In genomic region chr2:147293958-147294824, GRCh38 we compare ENCODE assay signal across 1 cellular context.
TF ChIP-seq lines count a peak whose summit lies in the region.

No MANE protein-coding gene starts in this region.

TF ChIP-seq in HCT116, 20 proteins besides CTCF, POLR2A, EP300 and RAD21 (continued from another document):
- TF ChIP-seq ZBTB33 (IDR thresholded peaks at IDR 0.05; ENCODE audit: extremely low read depth, insufficient replicate concordance, low read length) (no peak), REST (IDR thresholded peaks at IDR 0.05; ENCODE audit: low read depth) (no peak), EGR1 (IDR thresholded peaks at IDR 0.05; ENCODE audit: low read depth) (no peak)
